In the genomic region with DNA sequence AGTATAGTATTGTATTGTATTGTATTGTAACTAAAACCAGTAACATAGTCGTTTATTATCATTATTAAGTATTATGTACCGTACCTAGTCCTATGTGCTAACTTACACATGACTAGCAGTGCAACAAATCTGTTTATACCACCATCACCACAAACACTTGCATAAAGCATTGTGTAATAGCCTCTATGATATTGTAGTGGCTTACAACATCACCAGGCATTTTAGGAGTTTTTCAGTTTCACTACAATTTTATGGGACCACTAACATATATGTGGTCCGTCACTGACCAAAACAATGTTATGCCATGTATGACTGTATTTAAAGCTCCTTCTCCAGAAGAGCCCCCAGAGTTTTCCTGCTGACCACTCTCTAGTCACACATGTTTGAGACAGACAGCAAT, we compare ENCODE assay signal across 12 cellular contexts.
"Had no signal": no experiment of that assay in that cellular context is flagged by ENCODE, and none has a peak within 500 bp of the region (broad histone marks: within the 10 kb centered on the region; RNA-seq: fewer than 3 reads in every experiment).

No MANE protein-coding gene starts in this region.

- ATAC-seq: activated T-cell treated with anti-CD3 and anti-CD28 coated beads, Interleukin-2, amount 50 U/mL, for 4 hours; gastroesophageal sphincter; left ventricle myocardium superior; pancreas; stimulated activated naive CD8-positive, alpha-beta T cell treated with anti-CD3 and anti-CD28 coated beads, Interleukin-15, amount 100 ng/mL, for 72 hours had no signal

- DNase-seq: activated CD4-positive, alpha-beta memory T cell treated with anti-CD3 and anti-CD28 coated beads for 36 hours; activated CD4-positive, alpha-beta T cell treated with anti-CD3 and anti-CD28 coated beads for 1 hour; activated effector memory CD4-positive, alpha-beta T cell treated with anti-CD3 and anti-CD28 coated beads, Interleukin-2, amount 50 U/mL, for 16 hours; activated T-cell treated with anti-CD3 and anti-CD28 coated beads, Interleukin-2, amount 50 U/mL, for 4 hours; anterior cingulate cortex; left ventricle myocardium superior; mesendoderm; nephron progenitor cell; pancreas; stimulated activated CD4-positive, alpha-beta T cell treated with anti-CD3 and anti-CD28 coated beads, Interleukin-4, amount 100 ng/mL, for 4 hours; stimulated activated naive CD8-positive, alpha-beta T cell treated with anti-CD3 and anti-CD28 coated beads, Interleukin-15, amount 100 ng/mL, for 72 hours had no signal
